28 cellular contexts compared by ENCODE assay signal in genomic region chr3:52293491-52294319, GRCh38.
"Had no signal": no experiment of that assay in that cellular context is flagged by ENCODE, and none has a peak within 500 bp of the region (broad histone marks: within the 10 kb centered on the region; RNA-seq: fewer than 3 reads in every experiment).

No MANE protein-coding gene starts in this region.

- H3K27ac ChIP-seq: colonic mucosa, epithelial cell of prostate, esophagus squamous epithelium, hepatocyte, neural progenitor cell, skin epidermis, stomach, thyroid gland, upper lobe of left lung had no signal

- H3K27ac Mint-ChIP-seq: activated CD4-positive, alpha-beta memory T cell treated with anti-CD3 and anti-CD28 coated beads, Interleukin-2, amount 10 ng/mL, durations not matched to agents 7 days and 5 days; activated CD4-positive, alpha-beta T cell treated with anti-CD3 and anti-CD28 coated beads, Interleukin-2, amount 10 ng/mL, durations not matched to agents 7 days and 5 days; activated naive CD4-positive, alpha-beta T cell treated with anti-CD3 and anti-CD28 coated beads, Interleukin-2, amount 50 U/mL, for 24 hours; activated T-helper 17 cell treated with anti-CD3 and anti-CD28 coated beads, Interleukin-2, amount 50 U/mL, for 72 hours; memory B cell; stimulated activated effector memory CD8-positive, alpha-beta T cell treated with anti-CD3 and anti-CD28 coated beads, Interleukin-12 subunit alpha, Interleukin-12 subunit beta, amount 100 ng/mL, for 72 hours; T-helper 1 cell treated with Interleukin-12 subunit alpha and Interleukin-12 subunit beta and Interleukin-4 antibody, amounts not matched to agents 30 μg/mL and 1 μg/mL, for 36 hours; WTC11 had no signal

- H3K9me3 ChIP-seq: colonic mucosa, esophagus squamous epithelium, stomach, thyroid gland, upper lobe of left lung had no signal

- H3K27me3 Mint-ChIP-seq: activated CD4-positive, alpha-beta memory T cell treated with anti-CD3 and anti-CD28 coated beads, Interleukin-2, amount 10 ng/mL, durations not matched to agents 7 days and 5 days; activated CD4-positive, alpha-beta T cell treated with anti-CD3 and anti-CD28 coated beads, Interleukin-2, amount 10 ng/mL, durations not matched to agents 7 days and 5 days; activated naive CD4-positive, alpha-beta T cell treated with anti-CD3 and anti-CD28 coated beads, Interleukin-2, amount 50 U/mL, for 24 hours; activated T-helper 17 cell treated with anti-CD3 and anti-CD28 coated beads, Interleukin-2, amount 50 U/mL, for 72 hours; memory B cell; naive thymus-derived CD8-positive, alpha-beta T cell had no signal

- DNase-seq: activated CD4-positive, alpha-beta memory T cell treated with anti-CD3 and anti-CD28 coated beads, Interleukin-2, amount 10 ng/mL, durations not matched to agents 7 days and 5 days; activated CD4-positive, alpha-beta T cell treated with anti-CD3 and anti-CD28 coated beads for 1 hour; activated CD4-positive, alpha-beta T cell treated with anti-CD3 and anti-CD28 coated beads, Interleukin-2, amount 10 ng/mL, durations not matched to agents 7 days and 5 days; activated gamma-delta T cell treated with Interleukin-2 at 50 U/mL for 16 hours; activated T-cell treated with anti-CD3 and anti-CD28 coated beads, Interleukin-2, amount 50 U/mL, for 4 hours; colonic mucosa; effector CD8-positive, alpha-beta T cell; esophagus squamous epithelium; glutamatergic neuron; islet precursor cell; left cardiac atrium; naive thymus-derived CD8-positive, alpha-beta T cell; stimulated activated CD4-positive, alpha-beta T cell treated with anti-CD3 and anti-CD28 coated beads, Interleukin-4, amount 100 ng/mL, for 24 hours; stomach; SW 1271; thyroid gland; upper lobe of left lung had no signal

- H3K9ac ChIP-seq: neural progenitor cell had no signal

- H3K4me3 Mint-ChIP-seq: activated CD4-positive, alpha-beta memory T cell treated with anti-CD3 and anti-CD28 coated beads, Interleukin-2, amount 10 ng/mL, durations not matched to agents 7 days and 5 days; activated CD4-positive, alpha-beta T cell treated with anti-CD3 and anti-CD28 coated beads, Interleukin-2, amount 10 ng/mL, durations not matched to agents 7 days and 5 days; activated naive CD4-positive, alpha-beta T cell treated with anti-CD3 and anti-CD28 coated beads, Interleukin-2, amount 50 U/mL, for 24 hours; activated T-cell treated with anti-CD3 and anti-CD28 coated beads, Interleukin-2, amount 50 U/mL, for 4 hours; activated T-helper 17 cell treated with anti-CD3 and anti-CD28 coated beads, Interleukin-2, amount 50 U/mL, for 72 hours; memory B cell; stimulated activated effector memory CD8-positive, alpha-beta T cell treated with anti-CD3 and anti-CD28 coated beads, Interleukin-12 subunit alpha, Interleukin-12 subunit beta, amount 100 ng/mL, for 72 hours; T-helper 1 cell treated with Interleukin-12 subunit alpha and Interleukin-12 subunit beta and Interleukin-4 antibody, amounts not matched to agents 30 μg/mL and 1 μg/mL, for 36 hours; WTC11 had no signal

- ATAC-seq: activated T-cell treated with anti-CD3 and anti-CD28 coated beads, Interleukin-2, amount 50 U/mL, for 4 hours; activated T-helper 17 cell treated with anti-CD3 and anti-CD28 coated beads, Interleukin-2, amount 50 U/mL, for 72 hours; left cardiac atrium; naive thymus-derived CD8-positive, alpha-beta T cell; sciatic nerve; stimulated activated effector memory CD8-positive, alpha-beta T cell treated with anti-CD3 and anti-CD28 coated beads, Interleukin-12 subunit alpha, Interleukin-12 subunit beta, amount 100 ng/mL, for 72 hours; WTC11 had no signal

- H3K4me3 ChIP-seq: colonic mucosa, esophagus squamous epithelium, hepatocyte, neural progenitor cell, skin epidermis, stomach, thyroid gland, upper lobe of left lung had no signal

- H3K36me3 Mint-ChIP-seq: activated naive CD4-positive, alpha-beta T cell treated with anti-CD3 and anti-CD28 coated beads, Interleukin-2, amount 50 U/mL, for 24 hours; WTC11 had no signal

- H3K27me3 ChIP-seq: colonic mucosa, esophagus squamous epithelium, hepatocyte, neural progenitor cell, thyroid gland, upper lobe of left lung had no signal

- H3K4me2 ChIP-seq: neural progenitor cell had no signal

- H2AFZ ChIP-seq: hepatocyte, neural progenitor cell had no signal

- H3K36me3 ChIP-seq: neural progenitor cell had no signal

- H3K9me3 Mint-ChIP-seq: activated CD4-positive, alpha-beta memory T cell treated with anti-CD3 and anti-CD28 coated beads, Interleukin-2, amount 10 ng/mL, durations not matched to agents 7 days and 5 days; activated CD4-positive, alpha-beta T cell treated with anti-CD3 and anti-CD28 coated beads, Interleukin-2, amount 10 ng/mL, durations not matched to agents 7 days and 5 days; activated naive CD4-positive, alpha-beta T cell treated with anti-CD3 and anti-CD28 coated beads, Interleukin-2, amount 50 U/mL, for 24 hours; activated T-cell treated with anti-CD3 and anti-CD28 coated beads, Interleukin-2, amount 50 U/mL, for 4 hours; activated T-helper 17 cell treated with anti-CD3 and anti-CD28 coated beads, Interleukin-2, amount 50 U/mL, for 72 hours; memory B cell; naive thymus-derived CD8-positive, alpha-beta T cell; neural progenitor cell; stimulated activated effector memory CD8-positive, alpha-beta T cell treated with anti-CD3 and anti-CD28 coated beads, Interleukin-12 subunit alpha, Interleukin-12 subunit beta, amount 100 ng/mL, for 72 hours; T-helper 1 cell treated with Interleukin-12 subunit alpha and Interleukin-12 subunit beta and Interleukin-4 antibody, amounts not matched to agents 30 μg/mL and 1 μg/mL, for 36 hours; WTC11 had no signal
